In genomic region chr22:43404673-43405385, GRCh38 we compare ENCODE assay signal across 1 cellular context.
TF ChIP-seq lines count a peak whose summit lies in the region.

No MANE protein-coding gene starts in this region.

TF ChIP-seq in H1, 55 proteins besides CTCF, POLR2A, EP300 and RAD21 (continued from another document):
- TF ChIP-seq HDAC2 (IDR thresholded peaks at IDR 0.05; ENCODE audit: borderline replicate concordance in 1 of 2, low read depth in 2 of 2, low read length in 2 of 2) (no peak), CTBP2 (IDR thresholded peaks at IDR 0.05; ENCODE audit: borderline replicate concordance, insufficient read depth, insufficient read length, low read length) (no peak), GTF2F1 (IDR thresholded peaks at IDR 0.05; ENCODE audit: borderline replicate concordance, low read depth, low read length) (no peak), GABPA (IDR thresholded peaks at IDR 0.05; ENCODE audit: borderline replicate concordance, insufficient read depth, low read length) (no peak), TAF7 (optimal IDR thresholded peaks at IDR 0.05; ENCODE audit: borderline replicate concordance, low read depth, low read length) (no peak), SP1 (IDR thresholded peaks at IDR 0.05; ENCODE audit: low read depth, low read length) (no peak), SRF (IDR thresholded peaks at IDR 0.05; ENCODE audit: low read depth, low read length) (no peak)
